Comparison of ENCODE assay signal across 12 cellular contexts in genomic region chr4:143358419-143358818, GRCh38. TPM values are rescaled to one million over a fixed set of nuclear protein-coding genes. Genes with fewer than 3 reads are reported as not detected.
DNase-seq lines count a peak whose midpoint lies in the region; ATAC-seq, FAIRE-seq and TF ChIP-seq lines count a peak whose summit lies in the region.
"Had no signal": no experiment of that assay in that cellular context is flagged by ENCODE, and none has a peak within 500 bp of the region (broad histone marks: within the 10 kb centered on the region; RNA-seq: fewer than 3 reads in every experiment).

No MANE protein-coding gene starts in this region.

- H3K4me3 Mint-ChIP-seq in HFFc6 (peak overlapping the region; percentile 64; the same call in 1 of the 2 replicates), endodermal cell (no peak overlapping the region)
- no peak overlapping the region for H3K4me3 Mint-ChIP-seq in activated CD8-positive, alpha-beta T cell treated with anti-CD3 and anti-CD28 coated beads, Interleukin-2, amount 10 ng/mL, durations not matched to agents 7 days and 5 days

- H3K9me3 ChIP-seq in kidney (ENCODE audit: control insufficient read depth in 1 of 2, low read length in 2 of 2): no peaks in the 10 kb centered on the region
- no peaks in the 10 kb centered on the region for H3K9me3 ChIP-seq in suprapubic skin
- no peaks in the 10 kb centered on the region for H3K9me3 ChIP-seq in endodermal cell (ENCODE audit: control insufficient read depth, low read length)

- H3K27ac Mint-ChIP-seq in HFFc6 (peak overlapping the region; percentile 70; the same call in 1 of the 2 replicates), endodermal cell (no peak overlapping the region)
- H3K27ac Mint-ChIP-seq in activated CD8-positive, alpha-beta T cell treated with anti-CD3 and anti-CD28 coated beads, Interleukin-2, amount 10 ng/mL, durations not matched to agents 7 days and 5 days: peak overlapping the region; percentile 81

- no peak for TF ChIP-seq CTCF in HFFc6 (IDR thresholded peaks at IDR 0.05)
- no peak for TF ChIP-seq CTCF in kidney (IDR thresholded peaks at IDR 0.05; ENCODE audit: borderline replicate concordance, extremely low read depth, insufficient read depth)
- TF ChIP-seq CTCF in suprapubic skin (IDR thresholded peaks at IDR 0.05): no peak
- TF ChIP-seq CTCF in endodermal cell (conservative IDR thresholded peaks at IDR 0.05): no peak

- no peak for DNase-seq in HFFc6
- DNase-seq in activated CD8-positive, alpha-beta T cell treated with anti-CD3 and anti-CD28 coated beads, Interleukin-2, amount 10 ng/mL, durations not matched to agents 7 days and 5 days: no peak
- no peak for DNase-seq in kidney
- DNase-seq in suprapubic skin (ENCODE audit: low spot score in 2 of 2): no peak
- no peak for DNase-seq in T-helper 9 cell
- DNase-seq in endodermal cell: no peak
- no peak for DNase-seq in NCI-H2227 (lab: John Stamatoyannopoulos, UW; ENCODE audit: unreplicated experiment)
- DNase-seq: activated CD4-positive, CD25-positive, alpha-beta regulatory T cell treated with anti-CD3 and anti-CD28 coated beads, Interleukin-2, amount 50 U/mL, for 72 hours; DMS153; NCI-H2171; Right ventricle myocardium superior had no signal

- H3K9me3 Mint-ChIP-seq in HFFc6 (no peaks in the 10 kb centered on the region), endodermal cell (no peaks in the 10 kb centered on the region)
- peaks cover 3% of the 10 kb centered on the region for H3K9me3 Mint-ChIP-seq in activated CD8-positive, alpha-beta T cell treated with anti-CD3 and anti-CD28 coated beads, Interleukin-2, amount 10 ng/mL, durations not matched to agents 7 days and 5 days (ENCODE audit: insufficient read depth)

- no peak for FAIRE-seq in kidney (lab: Jason Lieb, UNC)
- FAIRE-seq: HepG2 had no signal

- H3K27me3 ChIP-seq in suprapubic skin: no peaks in the 10 kb centered on the region
- no peaks in the 10 kb centered on the region for H3K27me3 ChIP-seq in endodermal cell (ENCODE audit: control insufficient read depth, insufficient read depth, low read length, poor library complexity, severe bottlenecking)

- intact Hi-C loops in kidney (cut with DNase I): no loop called here

- H3K9ac ChIP-seq in kidney (ENCODE audit: low read length in 2 of 2) (no peak overlapping the region), endodermal cell (ENCODE audit: extremely low read depth, low read length, poor library complexity, severe bottlenecking) (no peak overlapping the region)

- peaks cover 19 to 67% of the 10 kb centered on the region in 2 donors for H3K4me1 ChIP-seq in kidney (ENCODE audit: control insufficient read depth in 1 of 2, insufficient read depth in 1 of 2, low read depth in 1 of 2, low read length in 2 of 2)
- H3K4me1 ChIP-seq in suprapubic skin: peaks cover 93% of the 10 kb centered on the region
- H3K4me1 ChIP-seq in endodermal cell (ENCODE audit: control insufficient read depth, insufficient read depth, low read length): peaks cover 3% of the 10 kb centered on the region

- H3K27ac ChIP-seq in kidney (ENCODE audit: low read depth in 2 of 2, low read length in 2 of 2) (peak overlapping the region; percentile 0 to 66), suprapubic skin (peak overlapping the region; percentile 80), endodermal cell (ENCODE audit: low read depth, low read length) (no peak overlapping the region)

- peaks cover 61% of the 10 kb centered on the region for H3K4me1 Mint-ChIP-seq in HFFc6 (ENCODE audit: low read depth)
- peaks cover 27% of the 10 kb centered on the region for H3K4me1 Mint-ChIP-seq in activated CD8-positive, alpha-beta T cell treated with anti-CD3 and anti-CD28 coated beads, Interleukin-2, amount 10 ng/mL, durations not matched to agents 7 days and 5 days (ENCODE audit: low read depth)
- peaks cover 46% of the 10 kb centered on the region for H3K4me1 Mint-ChIP-seq in endodermal cell

- no peak for TF ChIP-seq POLR2A in suprapubic skin (IDR thresholded peaks at IDR 0.05)

- ATAC-seq in activated CD8-positive, alpha-beta T cell treated with anti-CD3 and anti-CD28 coated beads, Interleukin-2, amount 10 ng/mL, durations not matched to agents 7 days and 5 days: no peak
- ATAC-seq: HepG2 had no signal

- POLR2A ChIA-PET in activated CD8-positive, alpha-beta T cell treated with anti-CD3 and anti-CD28 coated beads, Interleukin-2, amount 10 ng/mL, durations not matched to agents 7 days and 5 days (lab: Charles Lee): interaction anchor here (1.4 kb wide), 1 partner anchor 14 kb away, joined by 3 read pairs; no protein-coding TSS in a partner anchor

- H3K4me3 ChIP-seq in kidney (ENCODE audit: low read length in 2 of 2) (no peak overlapping the region), suprapubic skin (no peak overlapping the region), endodermal cell (ENCODE audit: low read length) (no peak overlapping the region)

- TF ChIP-seq EP300 in suprapubic skin (IDR thresholded peaks at IDR 0.05): no peak

- H3K27me3 Mint-ChIP-seq in HFFc6 (ENCODE audit: insufficient read depth) (no peaks in the 10 kb centered on the region), endodermal cell (ENCODE audit: insufficient read depth) (no peaks in the 10 kb centered on the region)
- H3K27me3 Mint-ChIP-seq in activated CD8-positive, alpha-beta T cell treated with anti-CD3 and anti-CD28 coated beads, Interleukin-2, amount 10 ng/mL, durations not matched to agents 7 days and 5 days (ENCODE audit: low read depth): peaks cover 8% of the 10 kb centered on the region

- H3K36me3 ChIP-seq in kidney (ENCODE audit: control insufficient read depth in 1 of 2, insufficient read depth in 2 of 2, low read length in 2 of 2) (no peaks in the 10 kb centered on the region), suprapubic skin (no peaks in the 10 kb centered on the region), endodermal cell (ENCODE audit: control insufficient read depth, insufficient read depth, low read length) (no peaks in the 10 kb centered on the region)

- WGBS in suprapubic skin: 56% methylated on average over 3 of the region's 3 CpGs
- 87 to 100% methylated on average over 1 to 3 of the region's 3 CpGs for WGBS in endodermal cell (ENCODE audit: insufficient coverage in 1 of 2, insufficient read length in 1 of 2), 2 experiments

- CTCF ChIA-PET in activated CD8-positive, alpha-beta T cell treated with anti-CD3 and anti-CD28 coated beads, Interleukin-2, amount 10 ng/mL, durations not matched to agents 7 days and 5 days (lab: Charles Lee): interaction anchor here (1.2 kb wide), 1 partner anchor 18 kb away, joined by 4 read pairs; no protein-coding TSS in a partner anchor

- H3K36me3 Mint-ChIP-seq in HFFc6 (ENCODE audit: low read depth) (no peaks in the 10 kb centered on the region), endodermal cell (ENCODE audit: low read depth) (no peaks in the 10 kb centered on the region)
- peaks cover 9% of the 10 kb centered on the region for H3K36me3 Mint-ChIP-seq in activated CD8-positive, alpha-beta T cell treated with anti-CD3 and anti-CD28 coated beads, Interleukin-2, amount 10 ng/mL, durations not matched to agents 7 days and 5 days (ENCODE audit: low read depth)

RNA-seq across cellular contexts. Expression of gene GAB1, which starts 21.7 kb away (rescaled TPM):
- total RNA-seq in HFFc6 (2021; fragmentation: NEBNext Ultra II Directional; extraction: Animal tissue kit (Norgen Biotek cat#: 25700)): 1 to 10 TPM; 6.6 to 8.9 (median 6.9) TPM
- total RNA-seq in activated CD8-positive, alpha-beta T cell treated with anti-CD3 and anti-CD28 coated beads, Interleukin-2, amount 10 ng/mL, durations not matched to agents 7 days and 5 days: under 1 TPM; 0.37 to 0.79 TPM
- total RNA-seq in kidney (38.0 TPM), suprapubic skin (10 to 100 TPM; 39.5 to 64.5 (median 46.4) TPM), endodermal cell (10 to 100 TPM; 28.3 to 33.3 TPM)
- 3.6 TPM for polyA plus RNA-seq in kidney (ENCODE audit: insufficient read depth, low read depth, low replicate concordance)
- polyA plus RNA-seq in endodermal cell (2013, experiment 1 of 2): 21.4 TPM
- 21.2 TPM for polyA plus RNA-seq in endodermal cell (2013, experiment 2 of 2)

Comparison
In these comparisons a context has a peak if more than half of its experiments do, and no peak if none do; other contexts are left out.
1. RNA of gene GAB1, which starts 21.7 kb away (total RNA-seq): 39.5 to 64.5 TPM in suprapubic skin, 38.0 TPM in kidney (single experiment), 28.3 to 33.3 TPM in endodermal cell and 6.6 to 8.9 TPM in HFFc6; 0.37 to 0.79 TPM in activated CD8-positive, alpha-beta T cell treated with anti-CD3 and anti-CD28 coated beads, Interleukin-2, amount 10 ng/mL, durations not matched to agents 7 days and 5 days; every median in the first group is over 4 times any median in the second.